Comparison of ENCODE assay signal across 33 cellular contexts in genomic region chr2:241502281-241502680, GRCh38. TPM values are rescaled to one million over a fixed set of nuclear protein-coding genes. Genes with fewer than 3 reads are reported as not detected.
"Had no signal": no experiment of that assay in that cellular context is flagged by ENCODE, and none has a peak within 500 bp of the region (broad histone marks: within the 10 kb centered on the region; RNA-seq: fewer than 3 reads in every experiment).

No MANE protein-coding gene starts in this region.

- H3K27me3 ChIP-seq: adrenal gland, ascending aorta, breast epithelium, cardiac muscle cell, dorsolateral prefrontal cortex had no signal

- H3K27me3 Mint-ChIP-seq: activated CD4-positive, alpha-beta memory T cell treated with anti-CD3 and anti-CD28 coated beads for 36 hours; activated CD4-positive, alpha-beta T cell treated with anti-CD3 and anti-CD28 coated beads for 36 hours; activated CD4-positive, alpha-beta T cell treated with anti-CD3 and anti-CD28 coated beads, Interleukin-2, amount 10 ng/mL, durations not matched to agents 24 days and 14 days; activated CD8-positive, alpha-beta memory T cell treated with anti-CD3 and anti-CD28 coated beads, Interleukin-2, amount 10 ng/mL, durations not matched to agents 7 days and 5 days; activated naive CD4-positive, alpha-beta T cell treated with anti-CD3 and anti-CD28 coated beads, Interleukin-2, amount 50 U/mL, for 24 hours; activated naive CD8-positive, alpha-beta T cell treated with anti-CD3 and anti-CD28 coated beads for 36 hours; activated naive CD8-positive, alpha-beta T cell treated with anti-CD3 and anti-CD28 coated beads, Interleukin-2, amount 50 U/mL, for 24 hours; brain had no signal

- H3K4me3 ChIP-seq: adrenal gland, ascending aorta, breast epithelium, cardiac muscle cell, coronary artery, dorsolateral prefrontal cortex had no signal

- H3K9me3 Mint-ChIP-seq: activated CD4-positive, alpha-beta memory T cell treated with anti-CD3 and anti-CD28 coated beads for 36 hours; activated CD4-positive, alpha-beta T cell treated with anti-CD3 and anti-CD28 coated beads, Interleukin-2, amount 10 ng/mL, durations not matched to agents 24 days and 14 days; activated naive CD4-positive, alpha-beta T cell treated with anti-CD3 and anti-CD28 coated beads for 36 hours; activated naive CD4-positive, alpha-beta T cell treated with anti-CD3 and anti-CD28 coated beads, Interleukin-2, amount 50 U/mL, for 24 hours; activated naive CD8-positive, alpha-beta T cell treated with anti-CD3 and anti-CD28 coated beads for 36 hours; activated naive CD8-positive, alpha-beta T cell treated with anti-CD3 and anti-CD28 coated beads, Interleukin-2, amount 50 U/mL, for 24 hours; activated T-helper 1 cell treated with anti-CD3 and anti-CD28 coated beads, Interleukin-12 subunit alpha, Interleukin-12 subunit beta, Interleukin-2, Interleukin-4 antibody, amounts not matched to agents 30 ng/mL and 10 ng/mL and 1 ng/mL, durations not matched to agents 14 hours and 24 hours and 36 hours; activated T-helper 2 cell treated with anti-CD3 and anti-CD28 coated beads, Interferon-gamma antibody, Interleukin-2, Interleukin-4, amounts not matched to agents 10 μg/mL and 5 μg/mL and 100 μg/mL, durations not matched to agents 14 hours and 24 hours and 36 hours; brain; dendritic cell treated with granulocyte-macrophage colony-stimulating factor and Interleukin-4, amounts not matched to agents 40 ng/mL and 50 ng/mL, for 4 days; endodermal cell had no signal

- H3K9me3 ChIP-seq: adrenal gland, ascending aorta, breast epithelium had no signal

- H3K4me3 Mint-ChIP-seq: activated CD4-positive, alpha-beta memory T cell treated with anti-CD3 and anti-CD28 coated beads for 36 hours; activated CD4-positive, alpha-beta T cell treated with anti-CD3 and anti-CD28 coated beads for 36 hours; activated CD4-positive, alpha-beta T cell treated with anti-CD3 and anti-CD28 coated beads, Interleukin-2, amount 10 ng/mL, durations not matched to agents 24 days and 14 days; activated CD8-positive, alpha-beta memory T cell treated with anti-CD3 and anti-CD28 coated beads, Interleukin-2, amount 10 ng/mL, durations not matched to agents 7 days and 5 days; activated CD8-positive, alpha-beta T cell treated with anti-CD3 and anti-CD28 coated beads, Interleukin-2, amount 10 ng/mL, durations not matched to agents 7 days and 5 days; activated naive CD4-positive, alpha-beta T cell treated with anti-CD3 and anti-CD28 coated beads for 36 hours; activated naive CD4-positive, alpha-beta T cell treated with anti-CD3 and anti-CD28 coated beads, Interleukin-2, amount 50 U/mL, for 24 hours; activated naive CD8-positive, alpha-beta T cell treated with anti-CD3 and anti-CD28 coated beads for 36 hours; activated naive CD8-positive, alpha-beta T cell treated with anti-CD3 and anti-CD28 coated beads, Interleukin-2, amount 50 U/mL, for 24 hours; activated T-helper 1 cell treated with anti-CD3 and anti-CD28 coated beads, Interleukin-12 subunit alpha, Interleukin-12 subunit beta, Interleukin-2, Interleukin-4 antibody, amounts not matched to agents 30 ng/mL and 10 ng/mL and 1 ng/mL, durations not matched to agents 14 hours and 24 hours and 36 hours; brain; dendritic cell treated with granulocyte-macrophage colony-stimulating factor and Interleukin-4, amounts not matched to agents 40 ng/mL and 50 ng/mL, for 4 days; endodermal cell had no signal

- H3K36me3 Mint-ChIP-seq: activated CD8-positive, alpha-beta memory T cell treated with anti-CD3 and anti-CD28 coated beads, Interleukin-2, amount 10 ng/mL, durations not matched to agents 7 days and 5 days; activated naive CD4-positive, alpha-beta T cell treated with anti-CD3 and anti-CD28 coated beads, Interleukin-2, amount 50 U/mL, for 24 hours; activated naive CD8-positive, alpha-beta T cell treated with anti-CD3 and anti-CD28 coated beads for 36 hours had no signal

- H3K36me3 ChIP-seq: breast epithelium, cardiac muscle cell had no signal

- DNase-seq: activated CD4-positive, alpha-beta memory T cell treated with anti-CD3 and anti-CD28 coated beads for 36 hours; activated CD4-positive, alpha-beta T cell treated with anti-CD3 and anti-CD28 coated beads for 36 hours; activated CD4-positive, alpha-beta T cell treated with anti-CD3 and anti-CD28 coated beads, Interleukin-2, amount 10 ng/mL, durations not matched to agents 24 days and 14 days; activated CD4-positive, CD25-positive, alpha-beta regulatory T cell; activated CD4-positive, CD25-positive, alpha-beta regulatory T cell treated with anti-CD3 and anti-CD28 coated beads, Interleukin-2, amount 50 U/mL, for 72 hours; activated CD8-positive, alpha-beta memory T cell treated with anti-CD3 and anti-CD28 coated beads, Interleukin-2, amount 10 ng/mL, durations not matched to agents 7 days and 5 days; activated CD8-positive, alpha-beta memory T cell treated with anti-CD3 and anti-CD28 coated beads, Interleukin-2, amount 50 U/mL, for 4 hours; activated CD8-positive, alpha-beta T cell treated with anti-CD3 and anti-CD28 coated beads, Interleukin-2, amount 10 ng/mL, durations not matched to agents 7 days and 5 days; activated effector memory CD4-positive, alpha-beta T cell treated with anti-CD3 and anti-CD28 coated beads, Interleukin-2, amount 50 U/mL, for 16 hours; activated naive CD4-positive, alpha-beta T cell treated with anti-CD3 and anti-CD28 coated beads for 36 hours; activated naive CD8-positive, alpha-beta T cell treated with anti-CD3 and anti-CD28 coated beads for 36 hours; activated naive CD8-positive, alpha-beta T cell treated with anti-CD3 and anti-CD28 coated beads, Interleukin-2, amount 50 U/mL, for 24 hours; activated T-cell treated with anti-CD3 and anti-CD28 coated beads, Interleukin-2, amount 50 U/mL, for 1 hour; activated T-cell treated with anti-CD3 and anti-CD28 coated beads, Interleukin-2, amount 50 U/mL, for 48 hours; adrenal gland; central memory CD4-positive, alpha-beta T cell; cerebellar nuclear complex; effector memory CD4-positive, alpha-beta T cell; endodermal cell; foreskin fibroblast; glutamatergic neuron; T-helper 2 cell had no signal

- H3K27ac ChIP-seq: adrenal gland, ascending aorta, breast epithelium, cardiac muscle cell, coronary artery, dorsolateral prefrontal cortex had no signal

- H3K27ac Mint-ChIP-seq: activated CD4-positive, alpha-beta memory T cell treated with anti-CD3 and anti-CD28 coated beads for 36 hours; activated CD4-positive, alpha-beta T cell treated with anti-CD3 and anti-CD28 coated beads for 36 hours; activated CD4-positive, alpha-beta T cell treated with anti-CD3 and anti-CD28 coated beads, Interleukin-2, amount 10 ng/mL, durations not matched to agents 24 days and 14 days; activated CD8-positive, alpha-beta memory T cell treated with anti-CD3 and anti-CD28 coated beads, Interleukin-2, amount 10 ng/mL, durations not matched to agents 7 days and 5 days; activated CD8-positive, alpha-beta T cell treated with anti-CD3 and anti-CD28 coated beads, Interleukin-2, amount 10 ng/mL, durations not matched to agents 7 days and 5 days; activated naive CD4-positive, alpha-beta T cell treated with anti-CD3 and anti-CD28 coated beads for 36 hours; activated naive CD4-positive, alpha-beta T cell treated with anti-CD3 and anti-CD28 coated beads, Interleukin-2, amount 50 U/mL, for 24 hours; activated naive CD8-positive, alpha-beta T cell treated with anti-CD3 and anti-CD28 coated beads for 36 hours; activated naive CD8-positive, alpha-beta T cell treated with anti-CD3 and anti-CD28 coated beads, Interleukin-2, amount 50 U/mL, for 24 hours; activated T-helper 1 cell treated with anti-CD3 and anti-CD28 coated beads, Interleukin-12 subunit alpha, Interleukin-12 subunit beta, Interleukin-2, Interleukin-4 antibody, amounts not matched to agents 30 ng/mL and 10 ng/mL and 1 ng/mL, durations not matched to agents 14 hours and 24 hours and 36 hours; activated T-helper 2 cell treated with anti-CD3 and anti-CD28 coated beads, Interferon-gamma antibody, Interleukin-2, Interleukin-4, amounts not matched to agents 10 μg/mL and 5 μg/mL and 100 μg/mL, durations not matched to agents 14 hours and 24 hours and 36 hours; brain; dendritic cell treated with granulocyte-macrophage colony-stimulating factor and Interleukin-4, amounts not matched to agents 40 ng/mL and 50 ng/mL, for 4 days; endodermal cell had no signal

- ATAC-seq: activated CD4-positive, alpha-beta T cell treated with anti-CD3 and anti-CD28 coated beads for 36 hours; activated CD8-positive, alpha-beta memory T cell treated with anti-CD3 and anti-CD28 coated beads, Interleukin-2, amount 10 ng/mL, durations not matched to agents 7 days and 5 days; activated CD8-positive, alpha-beta T cell treated with anti-CD3 and anti-CD28 coated beads, Interleukin-2, amount 10 ng/mL, durations not matched to agents 7 days and 5 days; activated naive CD8-positive, alpha-beta T cell treated with anti-CD3 and anti-CD28 coated beads, Interleukin-2, amount 50 U/mL, for 24 hours; esophagus mucosa had no signal

RNA-seq across cellular contexts. Expression of gene BOK, which starts 56.3 kb away (rescaled TPM):
- total RNA-seq: activated CD8-positive, alpha-beta memory T cell treated with anti-CD3 and anti-CD28 coated beads, Interleukin-2, amount 10 ng/mL, durations not matched to agents 7 days and 5 days; activated CD8-positive, alpha-beta T cell treated with anti-CD3 and anti-CD28 coated beads, Interleukin-2, amount 10 ng/mL, durations not matched to agents 7 days and 5 days; activated naive CD4-positive, alpha-beta T cell treated with anti-CD3 and anti-CD28 coated beads for 36 hours; activated T-helper 1 cell treated with anti-CD3 and anti-CD28 coated beads, Interleukin-12 subunit alpha, Interleukin-12 subunit beta, Interleukin-2, Interleukin-4 antibody, amounts not matched to agents 30 ng/mL and 10 ng/mL and 1 ng/mL, durations not matched to agents 14 hours and 24 hours and 36 hours had no signal
